ENCODE assay signal across 39 cellular contexts in the genomic region with DNA sequence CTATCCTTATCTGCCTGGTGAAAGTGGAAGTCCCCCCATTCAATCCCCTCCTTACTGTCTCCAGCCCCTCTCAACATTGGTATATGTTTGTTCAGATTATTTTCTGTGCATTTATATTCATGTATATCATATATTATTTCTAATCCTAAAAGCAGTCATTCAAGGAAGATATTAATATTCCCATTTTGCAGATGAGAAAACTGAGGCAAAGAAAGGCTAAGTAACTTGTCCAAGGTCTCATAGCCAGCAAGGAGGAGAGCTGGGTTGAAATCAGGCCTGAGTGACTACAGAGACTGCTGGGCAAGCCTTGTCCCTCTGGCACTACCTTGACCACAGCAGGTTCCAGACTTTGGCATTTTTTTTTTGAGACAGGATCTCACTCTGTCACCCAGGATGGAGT. TPM values are rescaled to one million over a fixed set of nuclear protein-coding genes. Genes with fewer than 3 reads are reported as not detected.
"Had no signal": no experiment of that assay in that cellular context is flagged by ENCODE, and none has a peak within 500 bp of the region (broad histone marks: within the 10 kb centered on the region; RNA-seq: fewer than 3 reads in every experiment).

No MANE protein-coding gene starts in this region.

- DNase-seq: activated effector memory CD4-positive, alpha-beta T cell treated with anti-CD3 and anti-CD28 coated beads, Interleukin-2, amount 50 U/mL, for 16 hours; activated effector memory CD4-positive, alpha-beta T cell treated with Interleukin-2 at 50 U/mL for 16 hours; activated gamma-delta T cell; activated gamma-delta T cell treated with Interleukin-2 at 50 U/mL for 16 hours; activated naive CD4-positive, alpha-beta T cell; activated naive CD4-positive, alpha-beta T cell treated with anti-CD3 and anti-CD28 coated beads for 36 hours; activated naive CD4-positive, alpha-beta T cell treated with anti-CD3 and anti-CD28 coated beads, Interleukin-2, amount 10 ng/mL, durations not matched to agents 7 days and 5 days; activated naive CD4-positive, alpha-beta T cell treated with anti-CD3 and anti-CD28 coated beads, Interleukin-2, amount 50 U/mL, for 16 hours; activated naive CD4-positive, alpha-beta T cell treated with Interleukin-2 at 50 U/mL for 16 hours; activated naive CD8-positive, alpha-beta T cell treated with anti-CD3 and anti-CD28 coated beads for 36 hours; activated naive CD8-positive, alpha-beta T cell treated with anti-CD3 and anti-CD28 coated beads, Interleukin-2, amount 10 ng/mL, durations not matched to agents 7 days and 5 days; activated naive CD8-positive, alpha-beta T cell treated with anti-CD3 and anti-CD28 coated beads, Interleukin-2, amount 50 U/mL, for 24 hours; activated T-cell treated with anti-CD3 and anti-CD28 coated beads, Interleukin-2, amount 50 U/mL, for 24 hours; activated T-cell treated with anti-CD3 and anti-CD28 coated beads, Interleukin-2, amount 50 U/mL, for 4 hours; activated T-cell treated with anti-CD3 and anti-CD28 coated beads, Interleukin-2, amount 50 U/mL, for 48 hours; activated T-cell treated with anti-CD3 and anti-CD28 coated beads, Interleukin-2, amount 50 U/mL, for 72 hours; adrenal gland; amniotic stem cell; amygdala; anterior cingulate cortex; body of pancreas; brain microvascular endothelial cell; caudate nucleus; central memory CD4-positive, alpha-beta T cell; cerebellar nuclear complex had no signal

- H3K4me3 ChIP-seq: adrenal gland, ascending aorta, body of pancreas, breast epithelium, cardiac muscle cell had no signal

- H3K36me3 ChIP-seq: adrenal gland, ascending aorta, brain microvascular endothelial cell, breast epithelium, cardiac muscle cell had no signal

- H3K27ac ChIP-seq: adrenal gland, ascending aorta, body of pancreas, brain microvascular endothelial cell, breast epithelium, cardiac muscle cell had no signal

- H3K4me1 ChIP-seq: adrenal gland, ascending aorta, body of pancreas, breast epithelium had no signal

- H3K9me3 ChIP-seq: adrenal gland, ascending aorta, body of pancreas, breast epithelium had no signal

- H3K27me3 ChIP-seq: adrenal gland, ascending aorta, body of pancreas, brain microvascular endothelial cell, cardiac muscle cell had no signal

- FAIRE-seq: astrocyte, bronchial epithelial cell had no signal

- ATAC-seq: activated naive CD4-positive, alpha-beta T cell treated with anti-CD3 and anti-CD28 coated beads, Interleukin-2, amount 50 U/mL, for 72 hours; activated naive CD8-positive, alpha-beta T cell treated with anti-CD3 and anti-CD28 coated beads, Interleukin-2, amount 50 U/mL, for 24 hours; activated T-cell treated with anti-CD3 and anti-CD28 coated beads, Interleukin-2, amount 50 U/mL, for 4 hours; activated T-cell treated with anti-CD3 and anti-CD28 coated beads, Interleukin-2, amount 50 U/mL, for 72 hours; activated T-helper 17 cell treated with anti-CD3 and anti-CD28 coated beads, Interleukin-2, amount 50 U/mL, for 72 hours; body of pancreas had no signal

RNA-seq across cellular contexts. Expression of a gene that starts 29.0 kb away (rescaled TPM):
- total RNA-seq: activated naive CD4-positive, alpha-beta T cell treated with anti-CD3 and anti-CD28 coated beads for 36 hours; activated naive CD4-positive, alpha-beta T cell treated with anti-CD3 and anti-CD28 coated beads, Interleukin-2, amount 50 U/mL, for 72 hours; activated naive CD8-positive, alpha-beta T cell treated with anti-CD3 and anti-CD28 coated beads for 36 hours; activated naive CD8-positive, alpha-beta T cell treated with anti-CD3 and anti-CD28 coated beads, Interleukin-2, amount 10 ng/mL, durations not matched to agents 7 days and 5 days; activated T-cell treated with anti-CD3 and anti-CD28 coated beads, Interleukin-2, amount 50 U/mL, for 4 hours; activated T-cell treated with anti-CD3 and anti-CD28 coated beads, Interleukin-2, amount 50 U/mL, for 72 hours; activated T-helper 1 cell treated with anti-CD3 and anti-CD28 coated beads, Interleukin-12 subunit alpha, Interleukin-12 subunit beta, Interleukin-2, Interleukin-4 antibody, amounts not matched to agents 30 ng/mL and 10 ng/mL and 1 ng/mL, durations not matched to agents 14 hours and 24 hours and 36 hours; activated T-helper 17 cell treated with anti-CD3 and anti-CD28 coated beads, Interleukin-2, amount 50 U/mL, for 72 hours; activated T-helper 2 cell treated with anti-CD3 and anti-CD28 coated beads, Interferon-gamma antibody, Interleukin-2, Interleukin-4, amounts not matched to agents 10 μg/mL and 5 μg/mL and 100 μg/mL, durations not matched to agents 14 hours and 24 hours and 36 hours; aorta; ascending aorta; cardiac muscle cell; cardiac septum had no signal
- polyA plus RNA-seq: aorta, cardiac muscle cell had no signal

RNA-seq across cellular contexts. Expression of a gene that starts 29.1 kb away (rescaled TPM):
- total RNA-seq: activated naive CD4-positive, alpha-beta T cell treated with anti-CD3 and anti-CD28 coated beads for 36 hours; activated naive CD4-positive, alpha-beta T cell treated with anti-CD3 and anti-CD28 coated beads, Interleukin-2, amount 50 U/mL, for 72 hours; activated naive CD8-positive, alpha-beta T cell treated with anti-CD3 and anti-CD28 coated beads for 36 hours; activated naive CD8-positive, alpha-beta T cell treated with anti-CD3 and anti-CD28 coated beads, Interleukin-2, amount 10 ng/mL, durations not matched to agents 7 days and 5 days; activated T-helper 1 cell treated with anti-CD3 and anti-CD28 coated beads, Interleukin-12 subunit alpha, Interleukin-12 subunit beta, Interleukin-2, Interleukin-4 antibody, amounts not matched to agents 30 ng/mL and 10 ng/mL and 1 ng/mL, durations not matched to agents 14 hours and 24 hours and 36 hours; activated T-helper 17 cell treated with anti-CD3 and anti-CD28 coated beads, Interleukin-2, amount 50 U/mL, for 72 hours; activated T-helper 2 cell treated with anti-CD3 and anti-CD28 coated beads, Interferon-gamma antibody, Interleukin-2, Interleukin-4, amounts not matched to agents 10 μg/mL and 5 μg/mL and 100 μg/mL, durations not matched to agents 14 hours and 24 hours and 36 hours; aorta; ascending aorta; cardiac muscle cell had no signal
- polyA plus RNA-seq: aorta, cardiac muscle cell had no signal

RNA-seq across cellular contexts. Expression of a gene that starts 30.0 kb away (rescaled TPM):
- total RNA-seq: activated naive CD4-positive, alpha-beta T cell treated with anti-CD3 and anti-CD28 coated beads for 36 hours; activated naive CD4-positive, alpha-beta T cell treated with anti-CD3 and anti-CD28 coated beads, Interleukin-2, amount 50 U/mL, for 72 hours; activated naive CD8-positive, alpha-beta T cell treated with anti-CD3 and anti-CD28 coated beads for 36 hours; activated naive CD8-positive, alpha-beta T cell treated with anti-CD3 and anti-CD28 coated beads, Interleukin-2, amount 10 ng/mL, durations not matched to agents 7 days and 5 days; activated T-cell treated with anti-CD3 and anti-CD28 coated beads, Interleukin-2, amount 50 U/mL, for 4 hours; activated T-cell treated with anti-CD3 and anti-CD28 coated beads, Interleukin-2, amount 50 U/mL, for 72 hours; activated T-helper 1 cell treated with anti-CD3 and anti-CD28 coated beads, Interleukin-12 subunit alpha, Interleukin-12 subunit beta, Interleukin-2, Interleukin-4 antibody, amounts not matched to agents 30 ng/mL and 10 ng/mL and 1 ng/mL, durations not matched to agents 14 hours and 24 hours and 36 hours; activated T-helper 17 cell treated with anti-CD3 and anti-CD28 coated beads, Interleukin-2, amount 50 U/mL, for 72 hours; activated T-helper 2 cell treated with anti-CD3 and anti-CD28 coated beads, Interferon-gamma antibody, Interleukin-2, Interleukin-4, amounts not matched to agents 10 μg/mL and 5 μg/mL and 100 μg/mL, durations not matched to agents 14 hours and 24 hours and 36 hours; adrenal gland; aorta; ascending aorta; astrocyte; body of pancreas; breast epithelium; bronchial epithelial cell; cardiac muscle cell; cardiac septum; cerebellum; chondrocyte had no signal
- polyA plus RNA-seq: adipose tissue, adrenal gland, aorta, cardiac muscle cell had no signal

RNA-seq across cellular contexts. Expression of a gene that starts 44.7 kb away (rescaled TPM):
- total RNA-seq: activated naive CD4-positive, alpha-beta T cell treated with anti-CD3 and anti-CD28 coated beads for 36 hours; activated naive CD4-positive, alpha-beta T cell treated with anti-CD3 and anti-CD28 coated beads, Interleukin-2, amount 50 U/mL, for 72 hours; activated naive CD8-positive, alpha-beta T cell treated with anti-CD3 and anti-CD28 coated beads for 36 hours; activated naive CD8-positive, alpha-beta T cell treated with anti-CD3 and anti-CD28 coated beads, Interleukin-2, amount 10 ng/mL, durations not matched to agents 7 days and 5 days; activated T-cell treated with anti-CD3 and anti-CD28 coated beads, Interleukin-2, amount 50 U/mL, for 4 hours; activated T-cell treated with anti-CD3 and anti-CD28 coated beads, Interleukin-2, amount 50 U/mL, for 72 hours; activated T-helper 1 cell treated with anti-CD3 and anti-CD28 coated beads, Interleukin-12 subunit alpha, Interleukin-12 subunit beta, Interleukin-2, Interleukin-4 antibody, amounts not matched to agents 30 ng/mL and 10 ng/mL and 1 ng/mL, durations not matched to agents 14 hours and 24 hours and 36 hours; activated T-helper 17 cell treated with anti-CD3 and anti-CD28 coated beads, Interleukin-2, amount 50 U/mL, for 72 hours; activated T-helper 2 cell treated with anti-CD3 and anti-CD28 coated beads, Interferon-gamma antibody, Interleukin-2, Interleukin-4, amounts not matched to agents 10 μg/mL and 5 μg/mL and 100 μg/mL, durations not matched to agents 14 hours and 24 hours and 36 hours; adrenal gland; aorta; ascending aorta; astrocyte; body of pancreas; breast epithelium; bronchial epithelial cell; cardiac muscle cell; cardiac septum; cerebellum; chondrocyte had no signal
- polyA plus RNA-seq: adipose tissue, adrenal gland, cardiac muscle cell had no signal
